In the genomic region with DNA sequence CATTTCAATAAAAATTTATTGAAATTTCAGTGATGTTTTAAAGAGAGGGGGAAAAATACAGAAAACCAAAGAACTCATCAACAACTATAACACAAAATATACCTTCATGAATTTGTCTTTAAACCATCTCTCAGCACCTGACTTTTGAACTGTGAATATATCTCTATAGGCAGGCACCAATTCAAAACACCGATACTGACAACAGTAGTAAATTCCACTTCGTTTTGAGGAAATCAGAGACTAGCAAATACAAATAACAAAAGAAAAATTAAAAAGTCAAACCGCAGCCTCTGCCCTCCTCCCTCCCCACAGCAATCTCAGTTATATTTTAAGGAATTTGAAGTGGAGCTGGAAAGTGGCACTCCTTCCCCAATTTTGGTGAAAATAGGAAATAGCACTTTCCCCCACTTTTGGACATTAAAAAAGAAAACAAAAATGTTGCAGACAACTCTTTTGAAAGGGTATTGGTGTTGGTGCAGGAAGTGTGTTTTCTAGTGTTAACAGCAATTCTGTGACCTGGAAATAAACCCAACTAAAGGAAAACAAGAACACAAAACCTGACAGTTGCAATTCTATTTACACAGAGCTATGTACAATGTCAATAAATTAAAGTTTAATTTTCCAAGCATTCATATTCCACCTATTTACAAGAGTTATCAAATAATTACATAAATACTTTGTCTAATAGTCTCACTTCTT, we compare ENCODE assay signal across 15 cellular contexts. TPM values are rescaled to one million over a fixed set of nuclear protein-coding genes. Genes with fewer than 3 reads are reported as not detected.
DNase-seq lines count a peak whose midpoint lies in the region; ATAC-seq and TF ChIP-seq lines count a peak whose summit lies in the region.
"Had no signal": no experiment of that assay in that cellular context is flagged by ENCODE, and none has a peak within 500 bp of the region (broad histone marks: within the 10 kb centered on the region; RNA-seq: fewer than 3 reads in every experiment).

No MANE protein-coding gene starts in this region.

- intact Hi-C loops in PC-3 (cut with micrococcal nuclease) (loop anchor here (1.0 kb wide), 1 partner anchor 11 kb away; no protein-coding TSS in a partner anchor), ovary (cut with DNase I) (no loop called here)

- no peaks in the 10 kb centered on the region for H3K27me3 ChIP-seq in AG04450 (ENCODE audit: control insufficient read depth, insufficient read depth, low read length)
- H3K27me3 ChIP-seq in PC-3 (ENCODE audit: low read length), result no peaks in the 10 kb centered on the region
- no peaks in the 10 kb centered on the region for H3K27me3 ChIP-seq in ovary

- TF ChIP-seq POLR2A in ovary (IDR thresholded peaks at IDR 0.05), result no peak

- POLR2A ChIA-PET in AG04450 (lab: Yijun Ruan, JAX), result interaction anchor here (0.7 to 6.6 kb wide), 4 partner anchors 14 to 530 kb away, joined by 3 to 138 read pairs (median 6); a partner anchor contains a TSS
- POLR2A ChIA-PET in PC-3 (lab: Charles Lee; ENCODE audit: unreplicated experiment), result interaction anchor here (0.6 to 2.2 kb wide), 3 partner anchors 10 to 675 kb away, joined by 3 to 9 read pairs (median 3); a partner anchor contains a TSS

- no peaks in the 10 kb centered on the region for H3K9me3 Mint-ChIP-seq in progenitor cell of endocrine pancreas (ENCODE audit: low read depth)
- H3K9me3 Mint-ChIP-seq: T-cell had no signal

- ATAC-seq in PC-3, result no peak
- ATAC-seq: left ventricle myocardium superior, T-cell had no signal

- H3F3A ChIP-seq in PC-3 (ENCODE audit: low read length, unreplicated experiment), result peaks cover 19% of the 10 kb centered on the region

- TF ChIP-seq CTCF in AG04450 (IDR thresholded peaks at IDR 0.05; ENCODE audit: low read depth, low read length) (no peak), PC-3 (conservative IDR thresholded peaks at IDR 0.05; ENCODE audit: low read depth, low read length) (no peak), foreskin fibroblast (IDR thresholded peaks at IDR 0.05; ENCODE audit: low read depth, low read length) (no peak), ovary (IDR thresholded peaks at IDR 0.05) (no peak), progenitor cell of endocrine pancreas (IDR thresholded peaks at IDR 0.05; ENCODE audit: unreplicated experiment) (no peak)

- H3K9ac ChIP-seq in PC-3 (ENCODE audit: low read length), result peak overlapping the region; percentile 83

- H2AFZ ChIP-seq in PC-3 (ENCODE audit: low read length), result no peak overlapping the region

- no peaks in the 10 kb centered on the region for H4K20me1 ChIP-seq in PC-3 (ENCODE audit: low read length)

- peak overlapping the region; percentile 92 for H3K4me2 ChIP-seq in PC-3 (ENCODE audit: low read length)

- H3K4me3 Mint-ChIP-seq in progenitor cell of endocrine pancreas (ENCODE audit: low read depth), result no peak overlapping the region
- H3K4me3 Mint-ChIP-seq: T-cell had no signal

- no peak for TF ChIP-seq EP300 in ovary (IDR thresholded peaks at IDR 0.05)

- no peak overlapping the region for H3K27ac Mint-ChIP-seq in progenitor cell of endocrine pancreas
- H3K27ac Mint-ChIP-seq: T-cell had no signal

- 31 to 49% (median 40%) methylated on average over 3 of the region's 3 CpGs for WGBS in ovary, 3 donors

- H3K27ac ChIP-seq in AG04450 (ENCODE audit: low read depth, low read length), result peak overlapping the region; percentile 95
- peak overlapping the region; percentile 89 for H3K27ac ChIP-seq in PC-3 (ENCODE audit: low read length)
- H3K27ac ChIP-seq in ovary, result peak overlapping the region; percentile 21 to 80
- H3K27ac ChIP-seq: brain microvascular endothelial cell had no signal

- peaks cover 68% of the 10 kb centered on the region for H3K79me2 ChIP-seq in PC-3 (ENCODE audit: low read length)

- H3K36me3 Mint-ChIP-seq in progenitor cell of endocrine pancreas (ENCODE audit: insufficient read depth), result peaks cover 26% of the 10 kb centered on the region
- H3K36me3 Mint-ChIP-seq: T-cell had no signal

- H3K4me1 ChIP-seq in PC-3 (ENCODE audit: insufficient read depth, low read length) (peaks cover 87% of the 10 kb centered on the region), ovary (ENCODE audit: insufficient read depth) (peaks cover 11% of the 10 kb centered on the region)

- H3K9me2 ChIP-seq in PC-3 (replicated peaks; ENCODE audit: low read length), result no peaks in the 10 kb centered on the region

- H3K9me3 ChIP-seq in AG04450 (ENCODE audit: control insufficient read depth, insufficient read depth, low read length), result peaks cover 14% of the 10 kb centered on the region; the same call in 1 of the 2 replicates
- no peaks in the 10 kb centered on the region for H3K9me3 ChIP-seq in PC-3 (ENCODE audit: low read length)
- no peaks in the 10 kb centered on the region for H3K9me3 ChIP-seq in ovary
- H3K9me3 ChIP-seq: HAP-1, tibial nerve had no signal

- H3K36me3 ChIP-seq in PC-3 (ENCODE audit: low read depth, low read length) (peaks cover 17% of the 10 kb centered on the region), ovary (no peaks in the 10 kb centered on the region)

- H3K4me3 ChIP-seq in AG04450 (ENCODE audit: low read depth, low read length) (peak overlapping the region; percentile 59), PC-3 (ENCODE audit: low read length) (peak overlapping the region; percentile 94), foreskin fibroblast (ENCODE audit: low read depth in 1 of 2, low read length in 2 of 2) (peak overlapping the region; percentile 62 to 92), ovary (no peak overlapping the region)
- H3K4me3 ChIP-seq: HAP-1, tibial nerve had no signal

- CTCF ChIA-PET in AG04450 (lab: Charles Lee), result interaction anchor here (0.6 to 3.3 kb wide), 6 partner anchors 8 to 497 kb away, joined by 3 to 12 read pairs (median 4); a partner anchor contains a TSS
- CTCF ChIA-PET in PC-3 (lab: Charles Lee), result interaction anchor here (0.6 to 3.8 kb wide), 4 partner anchors 14 to 728 kb away, joined by 7 to 28 read pairs (median 8); a partner anchor contains a TSS

- BruUV-seq in PC-3 (replicated peaks; lab: Mats Ljungman, UMichigan), result no TSS peak

- H3K27me3 Mint-ChIP-seq in progenitor cell of endocrine pancreas, result peaks cover 82% of the 10 kb centered on the region

- DNase-seq in AG04450 (ENCODE audit: low read depth, low spot score) (no peak), PC-3 (peak; percentile 51), foreskin fibroblast (peak in 1 of 2 donors; percentile 54), ovary (no peak), progenitor cell of endocrine pancreas (ENCODE audit: low spot score, unreplicated experiment) (no peak), NCI-H1930 (lab: John Stamatoyannopoulos, UW) (no peak), D341Med (ENCODE audit: low spot score) (no peak)
- DNase-seq in stimulated activated CD8-positive, alpha-beta memory T cell treated with anti-CD3 and anti-CD28 coated beads, Interleukin-4, amount 100 ng/mL, for 48 hours, result no peak
- DNase-seq: ACHN; activated CD4-positive, CD25-positive, alpha-beta regulatory T cell; brain microvascular endothelial cell; left ventricle myocardium superior; T-cell had no signal

- peaks cover 19% of the 10 kb centered on the region for H3K4me1 Mint-ChIP-seq in progenitor cell of endocrine pancreas (ENCODE audit: low read depth)

RNA-seq across cellular contexts. Expression of a gene that starts 13.6 kb away (rescaled TPM):
- 42.2 and 54.8 TPM in 2 replicates for polyA plus RNA-seq in AG04450 (2011; rRNA removed)
- polyA minus RNA-seq in AG04450 (2011; rRNA and poly(A)+ RNA removed), result 73.0 and 74.6 TPM in 2 replicates
- 89.4 and 123 TPM in 2 replicates for total RNA-seq in PC-3 (2014; rRNA removed)
- total RNA-seq in ovary, result 100 to 1,000 TPM in 1 of 7 donors, 10 to 100 TPM in 6; 41.4 to 106 (median 74.6) TPM
- polyA plus RNA-seq in ovary, result 10 to 100 TPM; 25.4 to 33.7 TPM
- 16.3 and 22.7 TPM in 2 replicates for total RNA-seq in progenitor cell of endocrine pancreas
